8 cellular contexts compared by ENCODE assay signal in genomic region chr11:44861829-44862545, GRCh38.
DNase-seq lines count a peak whose midpoint lies in the region; ATAC-seq and TF ChIP-seq lines count a peak whose summit lies in the region.

No MANE protein-coding gene starts in this region.

- TF ChIP-seq EP300 in SK-N-SH (IDR thresholded peaks at IDR 0.05; ENCODE audit: borderline replicate concordance in 1 of 2, low read depth in 1 of 2, low read length in 1 of 2) = peak in 1 of 2 experiments; percentile 97; a peak in 2 of 4 replicates

- peak overlapping the region; percentile 54 for H3K9ac ChIP-seq in SK-N-SH
- H3K9ac ChIP-seq in skeletal muscle satellite cell (ENCODE audit: low read depth, low read length) = peak overlapping the region; percentile 50

- CTCF ChIA-PET in SK-N-SH (lab: Yijun Ruan, JAX) = interaction anchor here (1.2 to 1.9 kb wide), 3 partner anchors 19 to 65 kb away, joined by 4 to 6 read pairs (median 5); no protein-coding TSS in a partner anchor

- H3K4me1 ChIP-seq in BE2C = no peaks in the 10 kb centered on the region; the same call in 1 of the 2 replicates
- peaks cover 17 to 57% of the 10 kb centered on the region in 2 experiments for H3K4me1 ChIP-seq in SK-N-SH (ENCODE audit: control insufficient read depth in 1 of 2, insufficient read depth in 2 of 2, low read depth in 1 of 2, low read length in 1 of 2)
- H3K4me1 ChIP-seq in heart left ventricle = peaks cover 0 to 59% (median 29%) of the 10 kb centered on the region in 12 donors
- peaks cover 20% of the 10 kb centered on the region for H3K4me1 ChIP-seq in skeletal muscle satellite cell (ENCODE audit: control insufficient read depth, insufficient read depth, low read length)

- H3F3A ChIP-seq in SK-N-SH (replicated peaks; ENCODE audit: insufficient read depth) = peaks cover 4% of the 10 kb centered on the region

- no peaks in the 10 kb centered on the region for H3K79me2 ChIP-seq in SK-N-SH (ENCODE audit: insufficient read depth)

- ATAC-seq in GM19452 (IDR thresholded peaks at IDR 0.05; ENCODE audit: unreplicated experiment) (peak; percentile 100), HG03460 (IDR thresholded peaks at IDR 0.05; ENCODE audit: unreplicated experiment) (peak; percentile 100), heart left ventricle (peak; percentile 88 to 94 (median 90))

- no peaks in the 10 kb centered on the region for H3K9me3 ChIP-seq in BE2C
- no peaks in the 10 kb centered on the region for H3K9me3 ChIP-seq in SK-N-SH
- no peaks in the 10 kb centered on the region for H3K9me3 ChIP-seq in heart left ventricle
- no peaks in the 10 kb centered on the region for H3K9me3 ChIP-seq in skeletal muscle satellite cell (replicated peaks; ENCODE audit: low read length)

- H3K27me3 ChIP-seq in BE2C = no peaks in the 10 kb centered on the region
- no peaks in the 10 kb centered on the region for H3K27me3 ChIP-seq in SK-N-SH (ENCODE audit: insufficient read depth)
- H3K27me3 ChIP-seq in heart left ventricle = no peaks in the 10 kb centered on the region
- H3K27me3 ChIP-seq in skeletal muscle satellite cell (ENCODE audit: control insufficient read depth, insufficient read depth, low read length) = peaks cover 71% of the 10 kb centered on the region

- H3K9me2 ChIP-seq in SK-N-SH = no peaks in the 10 kb centered on the region

- POLR2A ChIA-PET in SK-N-SH (lab: Yijun Ruan, JAX) = interaction anchor here (1.4 kb wide), 1 partner anchor 118 kb away, joined by 3 read pairs; no protein-coding TSS in a partner anchor

- peak; percentile 46 for DNase-seq in BE2C
- no peak for DNase-seq in SK-N-SH
- DNase-seq in activated naive CD4-positive, alpha-beta T cell treated with anti-CD3 and anti-CD28 coated beads, Interleukin-2, amount 50 U/mL, for 16 hours = peak; percentile 54
- DNase-seq in heart left ventricle = peak; percentile 74 to 91 (median 81)
- no peak for DNase-seq in NCI-H1694 treated with DMSO at 0.1 percent for 48 hours (lab: John Stamatoyannopoulos, UW)

- TF ChIP-seq POLR2A in heart left ventricle (IDR thresholded peaks at IDR 0.05) = no peak

- no peak overlapping the region for H3K4me3 ChIP-seq in BE2C (ENCODE audit: low read depth, low read length)
- H3K4me3 ChIP-seq in SK-N-SH (ENCODE audit: low read depth in 2 of 2, low read length in 1 of 2) = no peak overlapping the region
- no peak overlapping the region for H3K4me3 ChIP-seq in heart left ventricle
- peak overlapping the region; percentile 11 for H3K4me3 ChIP-seq in skeletal muscle satellite cell (ENCODE audit: low read length)

- TF ChIP-seq RAD21 in SK-N-SH (IDR thresholded peaks at IDR 0.05; ENCODE audit: low read length) = no peak

- 0 out of 2 replicates have a peak overlapping the region, but pooled peaks have one; percentile 3 for H2AFZ ChIP-seq in SK-N-SH (ENCODE audit: low read depth)

- peak overlapping the region; percentile 81 for H3K4me2 ChIP-seq in SK-N-SH
- H3K4me2 ChIP-seq in skeletal muscle satellite cell (ENCODE audit: low read length) = peak overlapping the region; percentile 60

- H4K20me1 ChIP-seq in SK-N-SH (ENCODE audit: insufficient read depth) = no peaks in the 10 kb centered on the region

- H3K36me3 ChIP-seq in BE2C (no peaks in the 10 kb centered on the region), SK-N-SH (replicated peaks in 1 of 2; ENCODE audit: control insufficient read depth in 1 of 2, insufficient read depth in 2 of 2, low read length in 1 of 2) (no peaks in the 10 kb centered on the region), heart left ventricle (peaks cover 0 to 6% (median 0%) of the 10 kb centered on the region in 9 donors), skeletal muscle satellite cell (ENCODE audit: insufficient read depth, low read length) (no peaks in the 10 kb centered on the region)

- TF ChIP-seq CTCF in BE2C (IDR thresholded peaks at IDR 0.05; ENCODE audit: low read depth, low read length) (no peak), SK-N-SH (IDR thresholded peaks at IDR 0.05) (no peak), heart left ventricle (IDR thresholded peaks at IDR 0.05) (no peak)

- intact Hi-C loops in heart left ventricle (cut with DNase I) = loop anchor here in 4 of 10 donors (5.0 to 10.0 kb wide), 5 partner anchors 45 to 137 kb away; partner anchors contain the start of gene TSPAN18 (in 1 of the 4)

- H3K27ac ChIP-seq in SK-N-SH (ENCODE audit: low read depth in 2 of 2, low read length in 1 of 2) = peak overlapping the region; percentile 51 to 84; a peak in 3 of 4 replicates
- H3K27ac ChIP-seq in heart left ventricle = peak overlapping the region; percentile 49 to 95 (median 84)

- 51% methylated on average over 18 of the region's 19 CpGs for WGBS in SK-N-SH (ENCODE audit: low lambda C conversion rate)
- WGBS in heart left ventricle, 4 donors = 58 to 70% (median 65%) methylated on average over 19 of the region's 19 CpGs

TF ChIP-seq in SK-N-SH, 30 proteins besides CTCF, POLR2A, EP300 and RAD21 (continues in another document):
- TF ChIP-seq CHD2 (IDR thresholded peaks at IDR 0.05; ENCODE audit: low read length, partially characterized antibody) (no peak), PBX3 (IDR thresholded peaks at IDR 0.05) (peak; percentile 78), SIN3A (IDR thresholded peaks at IDR 0.05; ENCODE audit: borderline replicate concordance, low read depth, low read length) (no peak), POLR2AphosphoS5 (IDR thresholded peaks at IDR 0.05; ENCODE audit: low read depth, low read length) (peak; percentile 52; the same call in 1 of the 2 replicates), EZH2phosphoT487 (IDR thresholded peaks at IDR 0.05; ENCODE audit: borderline replicate concordance, low read depth) (no peak), REST (IDR thresholded peaks at IDR 0.05; ENCODE audit: low read depth, low read length) (0 out of 2 replicates have a peak, but pooled peaks have one; percentile 47), NRF1 (IDR thresholded peaks at IDR 0.05; ENCODE audit: low read depth, low read length) (no peak), GATA2 (CRISPR knock-in tag; IDR thresholded peaks at IDR 0.05) (no peak), MXI1 (IDR thresholded peaks at IDR 0.05; ENCODE audit: low read depth, low read length) (no peak), IRF3 (IDR thresholded peaks at IDR 0.05; ENCODE audit: low read depth, low read length) (no peak), MEF2A (IDR thresholded peaks at IDR 0.05; ENCODE audit: borderline replicate concordance, low read depth) (no peak; the same call in 1 of the 2 replicates), FOSL2 (IDR thresholded peaks at IDR 0.05; ENCODE audit: borderline replicate concordance, low read depth) (peak; percentile 95), USF2 (IDR thresholded peaks at IDR 0.05; ENCODE audit: borderline replicate concordance, low read depth, low read length) (no peak), FOXM1 (IDR thresholded peaks at IDR 0.05; ENCODE audit: low read depth) (peak; percentile 73; the same call in 1 of the 2 replicates), TEAD4 (IDR thresholded peaks at IDR 0.05; ENCODE audit: borderline replicate concordance, insufficient read depth) (peak; percentile 88)

Comparison
In these comparisons a context has a peak if more than half of its experiments do, and no peak if none do; other contexts are left out.
1. DNase-seq: peak in BE2C (single experiment), activated naive CD4-positive, alpha-beta T cell treated with anti-CD3 and anti-CD28 coated beads, Interleukin-2, amount 50 U/mL, for 16 hours (single experiment) and heart left ventricle (5 of 5); none in SK-N-SH (single experiment) and NCI-H1694 treated with DMSO at 0.1 percent for 48 hours (single experiment).
2. Peak in every context shown above with its lines, with median percentiles within 50 percentile points of each other: ATAC-seq.